ENCODE assay signal across 8 cellular contexts in the genomic region with DNA sequence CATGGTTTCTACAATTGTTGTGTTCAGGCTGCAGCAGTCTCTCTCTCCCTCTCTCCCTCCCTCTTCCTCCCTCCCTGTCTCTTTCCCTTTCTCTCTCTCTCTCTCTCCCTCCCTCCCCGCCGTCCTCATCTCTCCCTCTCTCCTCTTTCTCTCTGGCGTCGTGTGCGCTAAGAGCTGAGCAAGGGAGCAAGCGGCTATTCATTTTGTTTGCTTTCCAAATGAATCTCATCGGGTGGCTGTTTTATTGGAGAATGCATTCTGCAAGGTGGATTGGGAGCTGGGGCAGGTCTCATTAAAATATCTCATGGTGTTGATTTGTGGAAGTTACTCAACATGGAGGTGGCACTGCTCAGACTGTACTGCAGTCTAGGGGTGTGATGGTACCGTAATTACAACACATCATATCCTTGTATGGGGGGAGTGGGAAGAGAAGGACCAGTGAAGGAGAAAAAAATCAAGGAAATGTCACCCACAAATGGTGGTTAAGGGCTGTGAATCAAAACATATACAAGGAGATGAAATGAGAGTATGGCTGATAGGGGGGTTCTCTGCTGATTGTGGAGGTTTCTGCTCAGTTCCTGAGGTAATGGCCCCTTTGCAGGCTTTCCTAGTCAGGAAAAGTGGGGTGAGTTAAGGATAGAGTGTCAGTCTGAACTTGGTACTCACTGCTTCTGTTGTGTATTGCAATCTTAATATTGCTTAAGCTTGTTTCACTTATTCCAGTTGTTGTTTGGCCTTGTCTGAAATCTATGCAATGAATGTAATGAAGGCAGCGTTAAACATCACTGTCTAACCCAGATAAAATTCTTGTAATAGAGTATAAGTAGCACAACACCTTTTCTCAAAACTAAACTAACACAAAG. TPM values are rescaled to one million over a fixed set of nuclear protein-coding genes. Genes with fewer than 3 reads are reported as not detected.
DNase-seq lines count a peak whose midpoint lies in the region; ATAC-seq, FAIRE-seq and TF ChIP-seq lines count a peak whose summit lies in the region.

No MANE protein-coding gene starts in this region.

- H3K4me1 ChIP-seq in Caco-2 (peaks cover 19% of the 10 kb centered on the region), kidney (ENCODE audit: control insufficient read depth in 1 of 2, insufficient read depth in 1 of 2, low read depth in 1 of 2, low read length in 2 of 2) (peaks cover 8 to 10% of the 10 kb centered on the region in 2 donors), stomach smooth muscle (ENCODE audit: control insufficient read depth, insufficient read depth, low read length) (peaks cover 27% of the 10 kb centered on the region)

- H3K27me3 Mint-ChIP-seq in Caco-2 (ENCODE audit: insufficient read depth, unreplicated experiment) = no peaks in the 10 kb centered on the region

- peaks cover 65% of the 10 kb centered on the region for H3K36me3 Mint-ChIP-seq in Caco-2 (ENCODE audit: insufficient read depth, unreplicated experiment)

- FAIRE-seq in kidney (lab: Jason Lieb, UNC) = no peak

- no peaks in the 10 kb centered on the region for H3K9me3 Mint-ChIP-seq in Caco-2 (ENCODE audit: unreplicated experiment)

- H3K9me3 ChIP-seq in Caco-2 = no peaks in the 10 kb centered on the region
- H3K9me3 ChIP-seq in kidney (ENCODE audit: control insufficient read depth in 1 of 2, low read length in 2 of 2) = no peaks in the 10 kb centered on the region
- no peaks in the 10 kb centered on the region for H3K9me3 ChIP-seq in stomach smooth muscle (ENCODE audit: control insufficient read depth in 2 of 2, low read length in 2 of 2)

- H3K27ac Mint-ChIP-seq in Caco-2 (ENCODE audit: unreplicated experiment) = no peak overlapping the region

- peak overlapping the region; percentile 61 to 92 for H3K9ac ChIP-seq in kidney (ENCODE audit: low read length in 2 of 2)
- H3K9ac ChIP-seq in stomach smooth muscle (ENCODE audit: low read length in 2 of 2) = peak overlapping the region; percentile 84 to 86

- TF ChIP-seq CTCF in Caco-2 (IDR thresholded peaks at IDR 0.05; ENCODE audit: insufficient read depth in 1 of 2, low read depth in 1 of 2, low read length in 1 of 2, severe bottlenecking in 1 of 2, unreplicated experiment in 1 of 2) (no peak), kidney (IDR thresholded peaks at IDR 0.05; ENCODE audit: borderline replicate concordance, extremely low read depth, insufficient read depth) (no peak)

- DNase-seq in Caco-2 = no peak
- peak; percentile 34 for DNase-seq in NCI-H1092 (lab: John Stamatoyannopoulos, UW)
- DNase-seq in astrocyte of the hippocampus (ENCODE audit: low read depth, low spot score) = peak; percentile 50
- DNase-seq in kidney = no peak
- DNase-seq in retina = no peak
- DNase-seq in NCI-H2171 treated with DMSO at 0.1 percent for 48 hours (lab: John Stamatoyannopoulos, UW) = no peak

- peak overlapping the region; percentile 78 for H3K4me3 ChIP-seq in Caco-2 (ENCODE audit: low read depth, low read length)
- peak overlapping the region; percentile 82 to 92 for H3K4me3 ChIP-seq in kidney (ENCODE audit: low read length in 2 of 2)
- peak overlapping the region; percentile 88 to 97 for H3K4me3 ChIP-seq in stomach smooth muscle (ENCODE audit: low read length in 2 of 2)

- CTCF ChIA-PET in Caco-2 (lab: Charles Lee) = interaction anchor here (0.6 to 4.5 kb wide), 6 partner anchors 11 to 238 kb away, joined by 3 to 63 read pairs (median 4); no protein-coding TSS in a partner anchor

- POLR2A ChIA-PET in Caco-2 (lab: Charles Lee) = interaction anchor here (0.5 to 3.2 kb wide), 6 partner anchors 10 to 318 kb away, joined by 3 to 56 read pairs (median 6); a partner anchor contains a TSS

- H3K4me3 Mint-ChIP-seq in Caco-2 (ENCODE audit: unreplicated experiment) = peak overlapping the region; percentile 97

- H3K27me3 ChIP-seq in Caco-2 (replicated peaks; ENCODE audit: control insufficient read depth, insufficient read depth, low read length) (no peaks in the 10 kb centered on the region), stomach smooth muscle (ENCODE audit: control insufficient read depth in 1 of 2, insufficient read depth in 2 of 2, low read length in 2 of 2) (no peaks in the 10 kb centered on the region)

- H3K4me1 Mint-ChIP-seq in Caco-2 (ENCODE audit: low read depth, unreplicated experiment) = peaks cover 21% of the 10 kb centered on the region

- H3K36me3 ChIP-seq in Caco-2 (ENCODE audit: control insufficient read depth, insufficient read depth, low read length) (peaks cover 5% of the 10 kb centered on the region), kidney (ENCODE audit: control insufficient read depth in 1 of 2, insufficient read depth in 2 of 2, low read length in 2 of 2) (peaks cover 8 to 15% of the 10 kb centered on the region in 2 donors), stomach smooth muscle (ENCODE audit: control insufficient read depth in 2 of 2, insufficient read depth in 2 of 2, low read length in 2 of 2) (peaks cover 16 to 19% of the 10 kb centered on the region in 2 donors)

- intact Hi-C loops in Caco-2 (cut with micrococcal nuclease; ENCODE audit: unreplicated experiment) = no loop called here
- intact Hi-C loops in kidney (cut with DNase I) = no loop called here

- no TSS peak for BruUV-seq in Caco-2 (replicated peaks; lab: Mats Ljungman, UMichigan)

- no peak for ATAC-seq in HG03135 (IDR thresholded peaks at IDR 0.05; ENCODE audit: unreplicated experiment)

- H3K27ac ChIP-seq in kidney (ENCODE audit: low read depth in 2 of 2, low read length in 2 of 2) (peak overlapping the region in 1 of 2 donors; percentile 65), stomach smooth muscle (ENCODE audit: low read length) (peak overlapping the region; percentile 85)

RNA-seq across cellular contexts. Expression of a gene that starts 2.7 kb away (rescaled TPM):
- total RNA-seq in Caco-2 (2022) = 82.6 and 86.9 TPM in 2 replicates
- 75.4 TPM for total RNA-seq in kidney
- 34.9 TPM for polyA plus RNA-seq in kidney (ENCODE audit: insufficient read depth, low read depth, low replicate concordance)

RNA-seq across cellular contexts. Expression of a gene that starts 15.8 kb away (rescaled TPM):
- total RNA-seq in Caco-2 (2022) = 102 and 110 TPM in 2 replicates
- total RNA-seq in kidney = 90.8 TPM
- polyA plus RNA-seq in kidney (ENCODE audit: insufficient read depth, low read depth, low replicate concordance) = 32.2 TPM

RNA-seq across cellular contexts. Expression of a gene that starts 24.1 kb away (rescaled TPM):
- 8.9 and 11.3 TPM in 2 replicates for total RNA-seq in Caco-2 (2022)
- 30.8 TPM for total RNA-seq in kidney
- 7.1 TPM for polyA plus RNA-seq in kidney (ENCODE audit: insufficient read depth, low read depth, low replicate concordance)

RNA-seq across cellular contexts. Expression of a gene that starts 52.8 kb away (rescaled TPM):
- total RNA-seq in Caco-2 (2022) = 13.2 and 15.0 TPM in 2 replicates
- 4.3 TPM for total RNA-seq in kidney
- polyA plus RNA-seq in kidney (ENCODE audit: insufficient read depth, low read depth, low replicate concordance) = 0.99 TPM

Comparison
In these comparisons a context has a peak if more than half of its experiments do, and no peak if none do; other contexts are left out.
1. DNase-seq: peak in NCI-H1092 (single experiment) and astrocyte of the hippocampus (single experiment); none in Caco-2 (0 of 2), kidney (single experiment), retina (single experiment) and NCI-H2171 treated with DMSO at 0.1 percent for 48 hours (single experiment).
2. Peak in every context shown above with its lines, with median percentiles within 50 percentile points of each other: H3K4me3 ChIP-seq.